In genomic region chr11:3165152-3165705, GRCh38 we compare ENCODE assay signal across 8 cellular contexts. TPM values are rescaled to one million over a fixed set of nuclear protein-coding genes. Genes with fewer than 3 reads are reported as not detected.
A peak's percentile ranks its signal among the peaks of the same experiment; 100 is the strongest.
DNase-seq lines count a peak whose midpoint lies in the region; ATAC-seq and TF ChIP-seq lines count a peak whose summit lies in the region.

OSBPL5 (minus strand) TSS chr11:3165310; CDS start chr11:3129148, 36,162 bp downstream.

- intact Hi-C loops in CD8-positive, alpha-beta T cell (cut with DNase I, micrococcal nuclease), result no loop called here
- intact Hi-C loops in activated CD4-positive, alpha-beta memory T cell treated with anti-CD3 and anti-CD28 coated beads for 36 hours (cut with micrococcal nuclease), result no loop called here

- no peaks in the 10 kb centered on the region for H3K36me3 Mint-ChIP-seq in CD8-positive, alpha-beta T cell
- H3K36me3 Mint-ChIP-seq in activated CD4-positive, alpha-beta memory T cell treated with anti-CD3 and anti-CD28 coated beads for 36 hours, result no peaks in the 10 kb centered on the region

- no peak within 1 kb of the TSS for H3K9ac ChIP-seq in liver (ENCODE audit: low read depth in 1 of 2, low read length in 2 of 2)

- no peak for TF ChIP-seq RAD21 in liver (IDR thresholded peaks at IDR 0.05)

- peak; percentile 70 for ATAC-seq in CD8-positive, alpha-beta T cell
- ATAC-seq in GM19397 (IDR thresholded peaks at IDR 0.05; ENCODE audit: unreplicated experiment) (no peak), HG03469 (IDR thresholded peaks at IDR 0.05; ENCODE audit: unreplicated experiment) (no peak)

- H3K4me1 Mint-ChIP-seq in CD8-positive, alpha-beta T cell (ENCODE audit: low read depth), result peaks cover 41% of the 10 kb centered on the region
- peaks cover 22% of the 10 kb centered on the region for H3K4me1 Mint-ChIP-seq in activated CD4-positive, alpha-beta memory T cell treated with anti-CD3 and anti-CD28 coated beads for 36 hours (ENCODE audit: low read depth)

- H3K27ac ChIP-seq in CD8-positive, alpha-beta T cell (ENCODE audit: low read depth, low read length), result no peak within 1 kb of the TSS
- H3K27ac ChIP-seq in ectodermal cell (ENCODE audit: insufficient read depth, low read depth, low read length, poor library complexity, severe bottlenecking) (no peak within 1 kb of the TSS), liver (ENCODE audit: low read depth in 1 of 2, low read length in 2 of 2) (peak within 1 kb of the TSS; percentile 12 to 37)

- DNase-seq in CD8-positive, alpha-beta T cell, result peak in 6 of 7 experiments; percentile 33 to 78 (median 52)
- peak; percentile 84 for DNase-seq in NB4 (ENCODE audit: low read depth)
- DNase-seq in activated CD4-positive, alpha-beta memory T cell treated with anti-CD3 and anti-CD28 coated beads for 36 hours, result peak; percentile 61
- DNase-seq in stimulated activated CD4-positive, alpha-beta T cell treated with anti-CD3 and anti-CD28 coated beads, Interleukin-2, amount 100 ng/mL, for 4 hours (ENCODE audit: low read depth), result peak; percentile 16

- no peaks in the 10 kb centered on the region for H3K9me3 Mint-ChIP-seq in CD8-positive, alpha-beta T cell
- H3K9me3 Mint-ChIP-seq in activated CD4-positive, alpha-beta memory T cell treated with anti-CD3 and anti-CD28 coated beads for 36 hours, result no peaks in the 10 kb centered on the region

- WGBS in ectodermal cell, 2 experiments, result 4 to 5% methylated on average over 62 to 63 of the region's 63 CpGs
- 4% methylated on average over 63 of the region's 63 CpGs for WGBS in liver

- no peak within 1 kb of the TSS for H3K27ac Mint-ChIP-seq in CD8-positive, alpha-beta T cell
- H3K27ac Mint-ChIP-seq in activated CD4-positive, alpha-beta memory T cell treated with anti-CD3 and anti-CD28 coated beads for 36 hours, result no peak within 1 kb of the TSS

- POLR2A ChIA-PET in CD8-positive, alpha-beta T cell (lab: Charles Lee), result no interaction called here
- POLR2A ChIA-PET in activated CD4-positive, alpha-beta memory T cell treated with anti-CD3 and anti-CD28 coated beads for 36 hours (lab: Charles Lee), result no interaction called here

- TF ChIP-seq POLR2A in NB4 (IDR thresholded peaks at IDR 0.05; ENCODE audit: extremely low read depth, insufficient read length), result peak; percentile 41

- CTCF ChIA-PET in CD8-positive, alpha-beta T cell (lab: Charles Lee), result no interaction called here
- CTCF ChIA-PET in activated CD4-positive, alpha-beta memory T cell treated with anti-CD3 and anti-CD28 coated beads for 36 hours (lab: Charles Lee), result no interaction called here

- H3K4me3 Mint-ChIP-seq in CD8-positive, alpha-beta T cell, result peak within 1 kb of the TSS; percentile 84
- H3K4me3 Mint-ChIP-seq in activated CD4-positive, alpha-beta memory T cell treated with anti-CD3 and anti-CD28 coated beads for 36 hours, result peak within 1 kb of the TSS; percentile 64

- H3K27me3 ChIP-seq in CD8-positive, alpha-beta T cell (ENCODE audit: insufficient read depth, low read length), result no peaks in the 10 kb centered on the region
- peaks cover 17% of the 10 kb centered on the region for H3K27me3 ChIP-seq in ectodermal cell (ENCODE audit: control insufficient read depth, insufficient read depth, low read length, poor library complexity, severe bottlenecking)
- H3K27me3 ChIP-seq in liver (ENCODE audit: control insufficient read depth in 4 of 4, insufficient read depth in 4 of 4, low read length in 3 of 4), result peaks cover 0 to 2% (median 0%) of the 10 kb centered on the region in 4 donors

- peak within 1 kb of the TSS; percentile 54 for H3K4me3 ChIP-seq in CD8-positive, alpha-beta T cell (ENCODE audit: low read depth, low read length)
- H3K4me3 ChIP-seq in NB4 (ENCODE audit: low read depth, low read length) (peak within 1 kb of the TSS; percentile 91), ectodermal cell (ENCODE audit: insufficient read depth, low read depth, low read length) (peak within 1 kb of the TSS; percentile 69), liver (ENCODE audit: low read depth in 1 of 3, low read length in 3 of 3) (peak within 1 kb of the TSS in 2 of 3 donors; percentile 38 to 68)

- peaks cover 52% of the 10 kb centered on the region for H3K4me1 ChIP-seq in CD8-positive, alpha-beta T cell (ENCODE audit: insufficient read depth, low read length)
- H3K4me1 ChIP-seq in ectodermal cell (ENCODE audit: control insufficient read depth, insufficient read depth, low read length) (peaks cover 60% of the 10 kb centered on the region), liver (ENCODE audit: control insufficient read depth in 4 of 4, insufficient read depth in 4 of 4, low read length in 3 of 4) (peaks cover 0 to 13% (median 6%) of the 10 kb centered on the region in 4 donors)

- TF ChIP-seq CTCF in CD8-positive, alpha-beta T cell (IDR thresholded peaks at IDR 0.05), result no peak
- no peak for TF ChIP-seq CTCF in NB4 (IDR thresholded peaks at IDR 0.05; ENCODE audit: low read depth, low read length)
- TF ChIP-seq CTCF in liver (IDR thresholded peaks at IDR 0.05; ENCODE audit: low read depth, low read length, missing input control), result no peak

- H3K27me3 Mint-ChIP-seq in CD8-positive, alpha-beta T cell (ENCODE audit: low read depth), result peaks cover 8% of the 10 kb centered on the region
- peaks cover 36% of the 10 kb centered on the region for H3K27me3 Mint-ChIP-seq in activated CD4-positive, alpha-beta memory T cell treated with anti-CD3 and anti-CD28 coated beads for 36 hours

- H3K9me3 ChIP-seq in CD8-positive, alpha-beta T cell (ENCODE audit: low read length), result no peaks in the 10 kb centered on the region
- H3K9me3 ChIP-seq in ectodermal cell (ENCODE audit: control insufficient read depth, low read length) (no peaks in the 10 kb centered on the region), liver (ENCODE audit: control insufficient read depth in 4 of 4, low read length in 3 of 4) (no peaks in the 10 kb centered on the region)

- no peaks in the 10 kb centered on the region for H3K36me3 ChIP-seq in CD8-positive, alpha-beta T cell (ENCODE audit: insufficient read depth, low read length)
- no peaks in the 10 kb centered on the region for H3K36me3 ChIP-seq in ectodermal cell (ENCODE audit: control insufficient read depth, insufficient read depth, low read length)
- H3K36me3 ChIP-seq in liver (ENCODE audit: control insufficient read depth in 4 of 4, insufficient read depth in 3 of 4, low read depth in 1 of 4, low read length in 3 of 4), result no peaks in the 10 kb centered on the region

TF ChIP-seq in liver, 16 proteins besides CTCF, POLR2A, EP300 and RAD21:
- TF ChIP-seq ZBTB33 (IDR thresholded peaks at IDR 0.05) (no peak), NR2F2 (IDR thresholded peaks at IDR 0.05) (no peak), SP1 (IDR thresholded peaks at IDR 0.05) (no peak), YY1 (IDR thresholded peaks at IDR 0.05) (no peak), MAX (IDR thresholded peaks at IDR 0.05) (no peak)

RNA-seq across cellular contexts. Expression of gene OSBPL5, which starts in this region (rescaled TPM):
- 1 to 10 TPM; 7.7 to 9.4 TPM for total RNA-seq in CD8-positive, alpha-beta T cell
- total RNA-seq in activated CD4-positive, alpha-beta memory T cell treated with anti-CD3 and anti-CD28 coated beads for 36 hours, result 1 to 10 TPM; 4.6 to 4.7 TPM
- polyA plus RNA-seq in ectodermal cell (2013, experiment 1 of 4), result 21.2 TPM
- polyA plus RNA-seq in ectodermal cell (2013, experiment 2 of 4), result 17.4 TPM
- 15.7 TPM for polyA plus RNA-seq in ectodermal cell (2013, experiment 3 of 4)
- 16.4 TPM for polyA plus RNA-seq in ectodermal cell (2013, experiment 4 of 4)
- 1 to 10 TPM; 5.6 to 6.2 TPM for total RNA-seq in liver
- 1 to 10 TPM in 1 of 2 donors, under 1 TPM in 1; 0.74 to 2.1 TPM for polyA plus RNA-seq in liver

Comparison
In these comparisons a context has a peak if more than half of its experiments do, and no peak if none do; other contexts are left out.
1. DNase-seq: peak in every context shown above with its lines; median percentile 84 in NB4; 61 in activated CD4-positive, alpha-beta memory T cell treated with anti-CD3 and anti-CD28 coated beads for 36 hours; 52 in CD8-positive, alpha-beta T cell; 16 in stimulated activated CD4-positive, alpha-beta T cell treated with anti-CD3 and anti-CD28 coated beads, Interleukin-2, amount 100 ng/mL, for 4 hours.
2. H3K27ac ChIP-seq: peak in liver (2 of 2); none in CD8-positive, alpha-beta T cell (single experiment) and ectodermal cell (single experiment).
3. Peak in every context shown above with its lines, with median percentiles within 50 percentile points of each other: H3K4me3 ChIP-seq.